In genomic region chr5:79392776-79393175, GRCh38 we compare ENCODE assay signal across 36 cellular contexts.
"Had no signal": no experiment of that assay in that cellular context is flagged by ENCODE, and none has a peak within 500 bp of the region (broad histone marks: within the 10 kb centered on the region; RNA-seq: fewer than 3 reads in every experiment).

No MANE protein-coding gene starts in this region.

- DNase-seq: activated CD4-positive, alpha-beta memory T cell treated with anti-CD3 and anti-CD28 coated beads, Interleukin-2, amount 10 ng/mL, durations not matched to agents 7 days and 5 days; activated CD4-positive, alpha-beta T cell treated with anti-CD3 and anti-CD28 coated beads for 1 hour; activated CD4-positive, alpha-beta T cell treated with anti-CD3 and anti-CD28 coated beads for 36 hours; activated CD4-positive, alpha-beta T cell treated with anti-CD3 and anti-CD28 coated beads for 48 hours; activated CD4-positive, alpha-beta T cell treated with anti-CD3 and anti-CD28 coated beads, Interleukin-2, amount 10 ng/mL, durations not matched to agents 7 days and 5 days; activated CD4-positive, alpha-beta T cell treated with anti-CD3 and anti-CD28 coated beads, Interleukin-2, amount 50 U/mL, for 48 hours; activated CD4-positive, CD25-positive, alpha-beta regulatory T cell; activated CD8-positive, alpha-beta memory T cell treated with anti-CD3 and anti-CD28 coated beads for 24 hours; activated CD8-positive, alpha-beta memory T cell treated with anti-CD3 and anti-CD28 coated beads, Interleukin-2, amount 10 ng/mL, durations not matched to agents 7 days and 5 days; activated CD8-positive, alpha-beta memory T cell treated with anti-CD3 and anti-CD28 coated beads, Interleukin-2, amount 50 U/mL, for 48 hours; activated CD8-positive, alpha-beta T cell treated with anti-CD3 and anti-CD28 coated beads, Interleukin-2, amount 10 ng/mL, durations not matched to agents 7 days and 5 days; activated effector memory CD4-positive, alpha-beta T cell treated with Interleukin-2 at 50 U/mL for 16 hours; activated gamma-delta T cell; activated naive CD4-positive, alpha-beta T cell treated with anti-CD3 and anti-CD28 coated beads, Interleukin-2, amount 10 ng/mL, durations not matched to agents 7 days and 5 days; activated naive CD4-positive, alpha-beta T cell treated with Interleukin-2 at 50 U/mL for 16 hours; activated naive CD8-positive, alpha-beta T cell treated with anti-CD3 and anti-CD28 coated beads, Interleukin-2, amount 10 ng/mL, durations not matched to agents 7 days and 5 days; activated naive CD8-positive, alpha-beta T cell treated with anti-CD3 and anti-CD28 coated beads, Interleukin-2, amount 50 U/mL, for 24 hours; activated T-cell treated with anti-CD3 and anti-CD28 coated beads, Interleukin-2, amount 50 U/mL, for 24 hours; activated T-cell treated with anti-CD3 and anti-CD28 coated beads, Interleukin-2, amount 50 U/mL, for 48 hours; amygdala; anterior cingulate cortex; caudate nucleus; cerebellar nuclear complex; T-helper 2 cell; T-helper 9 cell had no signal

- H3K27ac Mint-ChIP-seq: activated CD4-positive, alpha-beta memory T cell treated with anti-CD3 and anti-CD28 coated beads, Interleukin-2, amount 10 ng/mL, durations not matched to agents 7 days and 5 days; activated CD4-positive, alpha-beta T cell treated with anti-CD3 and anti-CD28 coated beads for 36 hours; activated CD4-positive, alpha-beta T cell treated with anti-CD3 and anti-CD28 coated beads, Interleukin-2, amount 10 ng/mL, durations not matched to agents 7 days and 5 days; activated CD8-positive, alpha-beta memory T cell treated with anti-CD3 and anti-CD28 coated beads, Interleukin-2, amount 10 ng/mL, durations not matched to agents 7 days and 5 days; activated CD8-positive, alpha-beta T cell treated with anti-CD3 and anti-CD28 coated beads, Interleukin-2, amount 10 ng/mL, durations not matched to agents 7 days and 5 days; activated naive CD4-positive, alpha-beta T cell treated with anti-CD3 and anti-CD28 coated beads, Interleukin-2, amount 10 ng/mL, durations not matched to agents 7 days and 5 days; activated naive CD4-positive, alpha-beta T cell treated with anti-CD3 and anti-CD28 coated beads, Interleukin-2, amount 50 U/mL, for 24 hours; activated naive CD8-positive, alpha-beta T cell; activated naive CD8-positive, alpha-beta T cell treated with anti-CD3 and anti-CD28 coated beads, Interleukin-2, amount 10 ng/mL, durations not matched to agents 7 days and 5 days; activated naive CD8-positive, alpha-beta T cell treated with anti-CD3 and anti-CD28 coated beads, Interleukin-2, amount 50 U/mL, for 24 hours; activated T-cell treated with anti-CD3 and anti-CD28 coated beads, Interleukin-2, amount 50 U/mL, for 24 hours; activated T-helper 2 cell treated with anti-CD3 and anti-CD28 coated beads, Interferon-gamma antibody, Interleukin-2, Interleukin-4, amounts not matched to agents 10 μg/mL and 5 μg/mL and 100 μg/mL, durations not matched to agents 14 hours and 24 hours and 36 hours; brain; T-helper 2 cell treated with Interferon-gamma antibody and Interleukin-4, amounts not matched to agents 5 μg/mL and 100 μg/mL, for 36 hours had no signal

- H3K36me3 Mint-ChIP-seq: activated CD8-positive, alpha-beta memory T cell treated with anti-CD3 and anti-CD28 coated beads, Interleukin-2, amount 10 ng/mL, durations not matched to agents 7 days and 5 days; activated naive CD4-positive, alpha-beta T cell treated with anti-CD3 and anti-CD28 coated beads, Interleukin-2, amount 10 ng/mL, durations not matched to agents 7 days and 5 days; activated naive CD8-positive, alpha-beta T cell treated with anti-CD3 and anti-CD28 coated beads, Interleukin-2, amount 10 ng/mL, durations not matched to agents 7 days and 5 days had no signal

- H3K9me3 Mint-ChIP-seq: activated CD4-positive, alpha-beta memory T cell treated with anti-CD3 and anti-CD28 coated beads, Interleukin-2, amount 10 ng/mL, durations not matched to agents 7 days and 5 days; activated CD4-positive, alpha-beta T cell treated with anti-CD3 and anti-CD28 coated beads, Interleukin-2, amount 10 ng/mL, durations not matched to agents 7 days and 5 days; activated naive CD4-positive, alpha-beta T cell treated with anti-CD3 and anti-CD28 coated beads, Interleukin-2, amount 10 ng/mL, durations not matched to agents 7 days and 5 days; activated naive CD4-positive, alpha-beta T cell treated with anti-CD3 and anti-CD28 coated beads, Interleukin-2, amount 50 U/mL, for 24 hours; activated naive CD8-positive, alpha-beta T cell treated with anti-CD3 and anti-CD28 coated beads, Interleukin-2, amount 10 ng/mL, durations not matched to agents 7 days and 5 days; activated naive CD8-positive, alpha-beta T cell treated with anti-CD3 and anti-CD28 coated beads, Interleukin-2, amount 50 U/mL, for 24 hours; activated T-cell treated with anti-CD3 and anti-CD28 coated beads, Interleukin-2, amount 50 U/mL, for 24 hours; activated T-helper 2 cell treated with anti-CD3 and anti-CD28 coated beads, Interferon-gamma antibody, Interleukin-2, Interleukin-4, amounts not matched to agents 10 μg/mL and 5 μg/mL and 100 μg/mL, durations not matched to agents 14 hours and 24 hours and 36 hours; brain; central memory CD8-positive, alpha-beta T cell; T-helper 2 cell treated with Interferon-gamma antibody and Interleukin-4, amounts not matched to agents 5 μg/mL and 100 μg/mL, for 36 hours had no signal

- H3K4me1 Mint-ChIP-seq: activated CD4-positive, alpha-beta memory T cell treated with anti-CD3 and anti-CD28 coated beads, Interleukin-2, amount 10 ng/mL, durations not matched to agents 7 days and 5 days; activated CD4-positive, alpha-beta T cell treated with anti-CD3 and anti-CD28 coated beads for 36 hours; activated CD4-positive, alpha-beta T cell treated with anti-CD3 and anti-CD28 coated beads, Interleukin-2, amount 10 ng/mL, durations not matched to agents 7 days and 5 days; activated CD8-positive, alpha-beta memory T cell treated with anti-CD3 and anti-CD28 coated beads, Interleukin-2, amount 10 ng/mL, durations not matched to agents 7 days and 5 days; activated naive CD4-positive, alpha-beta T cell treated with anti-CD3 and anti-CD28 coated beads, Interleukin-2, amount 10 ng/mL, durations not matched to agents 7 days and 5 days; activated naive CD4-positive, alpha-beta T cell treated with anti-CD3 and anti-CD28 coated beads, Interleukin-2, amount 50 U/mL, for 24 hours; activated naive CD8-positive, alpha-beta T cell treated with anti-CD3 and anti-CD28 coated beads, Interleukin-2, amount 10 ng/mL, durations not matched to agents 7 days and 5 days; activated naive CD8-positive, alpha-beta T cell treated with anti-CD3 and anti-CD28 coated beads, Interleukin-2, amount 50 U/mL, for 24 hours; brain; central memory CD8-positive, alpha-beta T cell had no signal

- H3K27me3 Mint-ChIP-seq: activated CD4-positive, alpha-beta memory T cell treated with anti-CD3 and anti-CD28 coated beads, Interleukin-2, amount 10 ng/mL, durations not matched to agents 7 days and 5 days; activated CD4-positive, alpha-beta T cell treated with anti-CD3 and anti-CD28 coated beads for 36 hours; activated CD4-positive, alpha-beta T cell treated with anti-CD3 and anti-CD28 coated beads, Interleukin-2, amount 10 ng/mL, durations not matched to agents 7 days and 5 days; activated CD8-positive, alpha-beta memory T cell treated with anti-CD3 and anti-CD28 coated beads, Interleukin-2, amount 10 ng/mL, durations not matched to agents 7 days and 5 days; activated naive CD4-positive, alpha-beta T cell treated with anti-CD3 and anti-CD28 coated beads, Interleukin-2, amount 50 U/mL, for 24 hours; activated naive CD8-positive, alpha-beta T cell; activated naive CD8-positive, alpha-beta T cell treated with anti-CD3 and anti-CD28 coated beads, Interleukin-2, amount 10 ng/mL, durations not matched to agents 7 days and 5 days; activated naive CD8-positive, alpha-beta T cell treated with anti-CD3 and anti-CD28 coated beads, Interleukin-2, amount 50 U/mL, for 24 hours; activated T-cell treated with anti-CD3 and anti-CD28 coated beads, Interleukin-2, amount 50 U/mL, for 24 hours; brain; central memory CD8-positive, alpha-beta T cell had no signal

- H3K4me1 ChIP-seq: ascending aorta had no signal

- H3K9me3 ChIP-seq: ascending aorta had no signal

- ATAC-seq: activated CD4-positive, alpha-beta T cell treated with anti-CD3 and anti-CD28 coated beads for 36 hours; activated CD4-positive, CD25-positive, alpha-beta regulatory T cell treated with anti-CD3 and anti-CD28 coated beads, Interleukin-2, amount 50 U/mL, for 24 hours; activated CD8-positive, alpha-beta memory T cell treated with anti-CD3 and anti-CD28 coated beads, Interleukin-2, amount 10 ng/mL, durations not matched to agents 7 days and 5 days; activated CD8-positive, alpha-beta T cell treated with anti-CD3 and anti-CD28 coated beads, Interleukin-2, amount 10 ng/mL, durations not matched to agents 7 days and 5 days; activated naive CD8-positive, alpha-beta T cell treated with anti-CD3 and anti-CD28 coated beads, Interleukin-2, amount 50 U/mL, for 24 hours had no signal

- H3K4me3 ChIP-seq: ascending aorta, cardiac muscle cell had no signal

- H3K27me3 ChIP-seq: ascending aorta, cardiac muscle cell had no signal

- H3K27ac ChIP-seq: ascending aorta, cardiac muscle cell, VCaP had no signal

- H3K36me3 ChIP-seq: ascending aorta had no signal

- H3K4me3 Mint-ChIP-seq: activated CD4-positive, alpha-beta memory T cell treated with anti-CD3 and anti-CD28 coated beads, Interleukin-2, amount 10 ng/mL, durations not matched to agents 7 days and 5 days; activated CD4-positive, alpha-beta T cell treated with anti-CD3 and anti-CD28 coated beads for 36 hours; activated CD4-positive, alpha-beta T cell treated with anti-CD3 and anti-CD28 coated beads, Interleukin-2, amount 10 ng/mL, durations not matched to agents 7 days and 5 days; activated CD8-positive, alpha-beta memory T cell treated with anti-CD3 and anti-CD28 coated beads, Interleukin-2, amount 10 ng/mL, durations not matched to agents 7 days and 5 days; activated CD8-positive, alpha-beta T cell treated with anti-CD3 and anti-CD28 coated beads, Interleukin-2, amount 10 ng/mL, durations not matched to agents 7 days and 5 days; activated naive CD4-positive, alpha-beta T cell treated with anti-CD3 and anti-CD28 coated beads, Interleukin-2, amount 10 ng/mL, durations not matched to agents 7 days and 5 days; activated naive CD4-positive, alpha-beta T cell treated with anti-CD3 and anti-CD28 coated beads, Interleukin-2, amount 50 U/mL, for 24 hours; activated naive CD8-positive, alpha-beta T cell; activated naive CD8-positive, alpha-beta T cell treated with anti-CD3 and anti-CD28 coated beads, Interleukin-2, amount 10 ng/mL, durations not matched to agents 7 days and 5 days; activated naive CD8-positive, alpha-beta T cell treated with anti-CD3 and anti-CD28 coated beads, Interleukin-2, amount 50 U/mL, for 24 hours; activated T-cell treated with anti-CD3 and anti-CD28 coated beads, Interleukin-2, amount 50 U/mL, for 24 hours; brain; central memory CD8-positive, alpha-beta T cell; T-helper 2 cell treated with Interferon-gamma antibody and Interleukin-4, amounts not matched to agents 5 μg/mL and 100 μg/mL, for 36 hours had no signal

- FAIRE-seq: bronchial epithelial cell had no signal
